36 cellular contexts compared by ENCODE assay signal in genomic region chr18:9606039-9606438, GRCh38. TPM values are rescaled to one million over a fixed set of nuclear protein-coding genes. Genes with fewer than 3 reads are reported as not detected.
A peak's percentile ranks its signal among the peaks of the same experiment; 100 is the strongest.
DNase-seq lines count a peak whose midpoint lies in the region; ATAC-seq, FAIRE-seq and TF ChIP-seq lines count a peak whose summit lies in the region.
"Had no signal": no experiment of that assay in that cellular context is flagged by ENCODE, and none has a peak within 500 bp of the region (broad histone marks: within the 10 kb centered on the region; RNA-seq: fewer than 3 reads in every experiment).

No MANE protein-coding gene starts in this region.

- intact Hi-C loops in PC-3 (cut with micrococcal nuclease) (no loop called here), K562 (cut with micrococcal nuclease) (no loop called here)

- H3K36me3 Mint-ChIP-seq in glutamatergic neuron (ENCODE audit: unreplicated experiment), result no peaks in the 10 kb centered on the region

- no peak for TF ChIP-seq EP300 in K562 (IDR thresholded peaks at IDR 0.05; ENCODE audit: low read length)

- H3K9me1 ChIP-seq in K562 (ENCODE audit: control insufficient read depth, insufficient read depth, low read length), result no peaks in the 10 kb centered on the region

- no peak overlapping the region for H3K4me3 Mint-ChIP-seq in glutamatergic neuron (ENCODE audit: unreplicated experiment)
- H3K4me3 Mint-ChIP-seq: B cell; CD14-positive monocyte; CD4-positive, alpha-beta memory T cell; CD4-positive, alpha-beta T cell; CD4-positive, CD25-positive, alpha-beta regulatory T cell; CD8-positive, alpha-beta memory T cell; CD8-positive, alpha-beta T cell had no signal

- in situ Hi-C loops in K562 (cut with MboI), result no loop called here

- H4K20me1 ChIP-seq in Loucy (ENCODE audit: insufficient read depth, low read length, poor library complexity, severe bottlenecking) (peaks cover 75% of the 10 kb centered on the region), PC-3 (ENCODE audit: low read length) (peaks cover 61% of the 10 kb centered on the region), K562 (replicated peaks; ENCODE audit: control insufficient read depth, insufficient read depth, low read length) (no peaks in the 10 kb centered on the region)

- no peak for TF ChIP-seq CTCF in Loucy (conservative IDR thresholded peaks at IDR 0.05; ENCODE audit: low read length)
- TF ChIP-seq CTCF in PC-3 (conservative IDR thresholded peaks at IDR 0.05; ENCODE audit: low read depth, low read length), result no peak
- TF ChIP-seq CTCF in RWPE2 (IDR thresholded peaks at IDR 0.05; ENCODE audit: poor library complexity, severe bottlenecking), result no peak
- TF ChIP-seq CTCF in K562 (IDR thresholded peaks at IDR 0.05 in 2 of 3, conservative IDR thresholded peaks at IDR 0.05 in 1 of 3; ENCODE audit: insufficient read depth in 2 of 3, low read depth in 1 of 3, low read length in 3 of 3), result no peak
- TF ChIP-seq CTCF in glutamatergic neuron (IDR thresholded peaks at IDR 0.05; ENCODE audit: partially characterized antibody, unreplicated experiment), result no peak

- peaks cover 51% of the 10 kb centered on the region for H3K4me1 ChIP-seq in Loucy (ENCODE audit: insufficient read depth, low read length, poor library complexity, severe bottlenecking)
- peaks cover 28% of the 10 kb centered on the region for H3K4me1 ChIP-seq in PC-3 (ENCODE audit: insufficient read depth, low read length)
- H3K4me1 ChIP-seq in RWPE2 (ENCODE audit: insufficient read depth, poor library complexity, severe bottlenecking), result peaks cover 34% of the 10 kb centered on the region
- peaks cover 3 to 31% of the 10 kb centered on the region in 2 experiments for H3K4me1 ChIP-seq in K562 (replicated peaks in 1 of 2; ENCODE audit: control insufficient read depth in 2 of 2, insufficient read depth in 2 of 2, low read length in 2 of 2)
- H3K4me1 ChIP-seq: BE2C had no signal

- H3K4me1 Mint-ChIP-seq in glutamatergic neuron (ENCODE audit: low read depth, unreplicated experiment), result peaks cover 2% of the 10 kb centered on the region

- H3K9me3 ChIP-seq in Loucy (ENCODE audit: insufficient read depth, low read depth, low read length), result 0 out of 2 replicates have a peak, but pooled peaks cover under 1% of the 10 kb centered on the region
- no peaks in the 10 kb centered on the region for H3K9me3 ChIP-seq in PC-3 (ENCODE audit: low read length)
- no peaks in the 10 kb centered on the region for H3K9me3 ChIP-seq in RWPE2 (ENCODE audit: severe bottlenecking)
- no peaks in the 10 kb centered on the region for H3K9me3 ChIP-seq in K562 (replicated peaks; ENCODE audit: control insufficient read depth, insufficient read depth, low read depth, low read length)
- H3K9me3 ChIP-seq: BE2C had no signal

- H3K4me2 ChIP-seq in Loucy (ENCODE audit: low read depth, low read length, poor library complexity, severe bottlenecking), result peak overlapping the region; percentile 61
- H3K4me2 ChIP-seq in PC-3 (ENCODE audit: low read length), result no peak overlapping the region
- H3K4me2 ChIP-seq in K562 (ENCODE audit: insufficient read depth, low read length), result no peak overlapping the region
- H3K4me2 ChIP-seq: A549; BLaER1; BLaER1 treated with 17β-estradiol and CSF1 and Interleukin-3, amounts not matched to agents 10 nM and 100 nM had no signal

- no peaks in the 10 kb centered on the region for H3K9me3 Mint-ChIP-seq in glutamatergic neuron (ENCODE audit: unreplicated experiment)
- H3K9me3 Mint-ChIP-seq: CD4-positive, alpha-beta T cell had no signal

- TF ChIP-seq POLR2A in K562 (conservative IDR thresholded peaks at IDR 0.05), result no peak

- peak; percentile 23 for DNase-seq in PC-3
- no peak for DNase-seq in RWPE2 (ENCODE audit: low spot score)
- DNase-seq in K562 (ENCODE audit: extremely low read depth in 1 of 4, low spot score in 3 of 4), result no peak
- DNase-seq in glutamatergic neuron, result no peak
- DNase-seq in NCI-H1092 treated with DMSO at 0.1 percent for 48 hours (lab: John Stamatoyannopoulos, UW), result no peak
- DNase-seq in NAMALWA (ENCODE audit: low spot score), result no peak
- DNase-seq: 8988T; ACHN; AML-193; BE2C; C1 segment of cervical spinal cord; Caco-2; Calu3; CD4-positive, alpha-beta memory T cell; CD4-positive, alpha-beta T cell; CD4-positive, CD25-positive, alpha-beta regulatory T cell; CD8-positive, alpha-beta memory T cell; CD8-positive, alpha-beta T cell; COR-L47; DMS 273 treated with DMSO at 0.1 percent for 48 hours; DMS153; DMS53; DMS79; DMS79 treated with DMSO at 0.1 percent for 48 hours; DND-41; EL had no signal

- H3K4me3 ChIP-seq in Loucy (ENCODE audit: low read length, poor library complexity, severe bottlenecking) (no peak overlapping the region), PC-3 (ENCODE audit: low read length) (no peak overlapping the region), RWPE2 (ENCODE audit: severe bottlenecking) (no peak overlapping the region), K562 (no peak overlapping the region)
- H3K4me3 ChIP-seq: A549; BLaER1; BLaER1 treated with 17β-estradiol and CSF1 and Interleukin-3, amounts not matched to agents 10 nM and 100 nM had no signal

- BruUV-seq in PC-3 (replicated peaks; lab: Mats Ljungman, UMichigan), result no TSS peak
- BruUV-seq in K562 (replicated peaks; lab: Mats Ljungman, UMichigan), result no TSS peak

- 89% methylated on average over 3 of the region's 3 CpGs for WGBS in K562 (ENCODE audit: insufficient coverage, low coverage, missing lambda C conversion rate)

- CTCF ChIA-PET in PC-3 (lab: Charles Lee) (no interaction called here), K562 (lab: Yijun Ruan, JAX; ENCODE audit: low intra/inter-chr PET ratio) (no interaction called here)

- TF ChIP-seq RAD21 in K562 (CRISPR knock-in tag; conservative IDR thresholded peaks at IDR 0.05 in 1 of 2, IDR thresholded peaks at IDR 0.05 in 1 of 2), result no peak

- no peak overlapping the region for H3K27ac Mint-ChIP-seq in glutamatergic neuron (ENCODE audit: unreplicated experiment)
- H3K27ac Mint-ChIP-seq: B cell; CD14-positive monocyte; CD4-positive, alpha-beta memory T cell; CD4-positive, alpha-beta T cell; CD4-positive, CD25-positive, alpha-beta regulatory T cell; CD8-positive, alpha-beta memory T cell; CD8-positive, alpha-beta T cell had no signal

- H3K9ac ChIP-seq in Loucy (ENCODE audit: low read depth, low read length, poor library complexity, severe bottlenecking), result no peak overlapping the region
- no peak overlapping the region for H3K9ac ChIP-seq in PC-3 (ENCODE audit: low read length)
- H3K9ac ChIP-seq in K562 (ENCODE audit: insufficient read depth in 1 of 2, low read depth in 2 of 2, low read length in 2 of 2), result no peak overlapping the region
- H3K9ac ChIP-seq: BLaER1; BLaER1 treated with 17β-estradiol and CSF1 and Interleukin-3, amounts not matched to agents 10 nM and 100 nM had no signal

- H3K27me3 ChIP-seq in Loucy (ENCODE audit: insufficient read depth, low read length, poor library complexity, severe bottlenecking) (no peaks in the 10 kb centered on the region), PC-3 (ENCODE audit: low read length) (no peaks in the 10 kb centered on the region), RWPE2 (ENCODE audit: insufficient read depth, poor library complexity, severe bottlenecking) (no peaks in the 10 kb centered on the region), K562 (ENCODE audit: control insufficient read depth in 2 of 2, insufficient read depth in 2 of 2, low read length in 2 of 2) (no peaks in the 10 kb centered on the region)
- H3K27me3 ChIP-seq: BE2C; BLaER1; BLaER1 treated with 17β-estradiol and CSF1 and Interleukin-3, amounts not matched to agents 10 nM and 100 nM had no signal

- H3K79me2 ChIP-seq in Loucy (ENCODE audit: insufficient read depth, low read length), result peaks cover 95% of the 10 kb centered on the region
- H3K79me2 ChIP-seq in PC-3 (ENCODE audit: low read length), result peaks cover 98% of the 10 kb centered on the region
- peaks cover 97% of the 10 kb centered on the region for H3K79me2 ChIP-seq in K562 (ENCODE audit: control insufficient read depth, insufficient read depth, low read length)

- no peak for FAIRE-seq in K562 (lab: Jason Lieb, UNC)
- FAIRE-seq: A549, D721Med had no signal

- H3K27ac ChIP-seq in PC-3 (ENCODE audit: low read length), result no peak overlapping the region
- no peak overlapping the region for H3K27ac ChIP-seq in RWPE2 (ENCODE audit: poor library complexity, severe bottlenecking)
- peak overlapping the region; percentile 25; the same call in 2 of the 3 replicates for H3K27ac ChIP-seq in K562 (ENCODE audit: extremely low read depth, low read depth, low read length)
- H3K27ac ChIP-seq: 22Rv1; A549; BLaER1; BLaER1 treated with 17β-estradiol and CSF1 and Interleukin-3, amounts not matched to agents 10 nM and 100 nM; C4-2B had no signal

- H2AFZ ChIP-seq in Loucy (ENCODE audit: low read length) (no peak overlapping the region), PC-3 (ENCODE audit: low read length) (no peak overlapping the region), K562 (ENCODE audit: low read depth, low read length) (no peak overlapping the region)

- H3K9me2 ChIP-seq in Loucy (replicated peaks; ENCODE audit: low read depth, low read length) (no peaks in the 10 kb centered on the region), PC-3 (replicated peaks; ENCODE audit: low read length) (no peaks in the 10 kb centered on the region)

- H3K36me3 ChIP-seq in Loucy (ENCODE audit: insufficient read depth, low read length) (no peaks in the 10 kb centered on the region), PC-3 (ENCODE audit: low read depth, low read length) (peaks cover 21% of the 10 kb centered on the region), RWPE2 (ENCODE audit: low read depth) (peaks cover 70% of the 10 kb centered on the region), K562 (ENCODE audit: control insufficient read depth, insufficient read depth, low read length) (peaks cover 34% of the 10 kb centered on the region)
- H3K36me3 ChIP-seq: BE2C had no signal

- POLR2A ChIA-PET in PC-3 (lab: Charles Lee; ENCODE audit: unreplicated experiment) (no interaction called here), K562 (lab: Yijun Ruan, JAX) (no interaction called here)

- no peaks in the 10 kb centered on the region for H3K27me3 Mint-ChIP-seq in glutamatergic neuron (ENCODE audit: unreplicated experiment)
- H3K27me3 Mint-ChIP-seq: B cell; CD4-positive, alpha-beta memory T cell; CD4-positive, alpha-beta T cell; CD4-positive, CD25-positive, alpha-beta regulatory T cell; CD8-positive, alpha-beta memory T cell had no signal

- no peaks in the 10 kb centered on the region for H3F3A ChIP-seq in Loucy (ENCODE audit: low read depth)
- no peaks in the 10 kb centered on the region for H3F3A ChIP-seq in PC-3 (ENCODE audit: low read length, unreplicated experiment)

- ATAC-seq in PC-3 (peak; percentile 64), RWPE2 (ENCODE audit: low read depth) (peak; percentile 59; the same call in 2 of the 3 replicates), K562 (no peak), GM19463 (IDR thresholded peaks at IDR 0.05; ENCODE audit: unreplicated experiment) (no peak)
- ATAC-seq: A549; CD8-positive, alpha-beta T cell had no signal

RNA-seq across cellular contexts. Expression of gene PPP4R1, which starts 8.3 kb away (rescaled TPM):
- 154 and 185 TPM in 2 replicates for total RNA-seq in PC-3 (2014; rRNA removed)
- 227 and 404 TPM in 2 replicates for total RNA-seq in K562 (2011; cell fraction: chromatin; rRNA removed; ENCODE audit: low replicate concordance)
- total RNA-seq in K562 (2011; cell fraction: nucleolus; rRNA removed), result 86.1 and 111 TPM in 2 replicates
- 148 and 198 TPM in 2 replicates for total RNA-seq in K562 (2011; cell fraction: nucleoplasm; rRNA removed)
- total RNA-seq in K562 (2014; rRNA removed), result 95.7 and 100 TPM in 2 replicates
- total RNA-seq in K562 (2014; rRNA removed; fragmentation: Illumina TruSeq; extraction: Trizol), result 77.5 and 91.2 TPM in 2 replicates
- total RNA-seq in K562 (2015; rRNA removed; fragmentation: Illumina TruSeq; extraction: Trizol), result 86.4 and 92.5 TPM in 2 replicates
- total RNA-seq in K562 (2021), result 83.2 and 95.5 TPM in 2 replicates
- 131 and 136 TPM in 2 replicates for polyA plus RNA-seq in K562 (2011; rRNA removed)
- polyA plus RNA-seq in K562 (2011; cell fraction: cytosol; rRNA removed), result 91.1 and 105 TPM in 2 replicates
- polyA plus RNA-seq in K562 (2011; cell fraction: nucleus; rRNA removed), result 191 and 198 TPM in 2 replicates
- 46.2 and 49.6 TPM in 2 replicates for polyA plus RNA-seq in K562 (2012)
- polyA plus RNA-seq in K562 (2014; fragmentation: Illumina TruSeq; extraction: Trizol), result 55.4 and 84.5 TPM in 2 replicates
- 10 to 100 TPM; 23.5 to 35.1 TPM for polyA plus RNA-seq in K562 (2014; fragmentation: Nextera tagmentation; extraction: Ambion mirVana)
- polyA plus RNA-seq in K562 (2014; rRNA removed), result 56.0 and 57.5 TPM in 2 replicates
- 277 and 310 TPM in 2 replicates for polyA minus RNA-seq in K562 (2011; rRNA and poly(A)+ RNA removed)
- polyA minus RNA-seq in K562 (2011; cell fraction: cytosol; rRNA and poly(A)+ RNA removed), result 99.1 and 116 TPM in 2 replicates
- polyA minus RNA-seq in K562 (2011; cell fraction: nucleus; rRNA and poly(A)+ RNA removed), result 93.0 and 173 TPM in 2 replicates
- 136 TPM for total RNA-seq in glutamatergic neuron (ENCODE audit: unreplicated experiment)

Comparison
In these comparisons a context has a peak if more than half of its experiments do, and no peak if none do; other contexts are left out.
1. ATAC-seq: peak in PC-3 (single experiment) and RWPE2 (single experiment); none in K562 (single experiment) and GM19463 (single experiment).